1 cellular context compared by ENCODE assay signal in genomic region chr15:51323749-51324148, GRCh38.
TF ChIP-seq lines count a peak whose summit lies in the region.

No MANE protein-coding gene starts in this region.

TF ChIP-seq in GM23338, 12 proteins besides CTCF, POLR2A, EP300 and RAD21 (continued from another document):
- TF ChIP-seq ZNF462 (CRISPR knock-in tag; IDR thresholded peaks at IDR 0.05) (no peak), EZH2phosphoT487 (IDR thresholded peaks at IDR 0.05; ENCODE audit: unreplicated experiment) (no peak), CREB1 (CRISPR knock-in tag; IDR thresholded peaks at IDR 0.05; ENCODE audit: low read depth) (no peak)
